7 cellular contexts compared by ENCODE assay signal in the genomic region with DNA sequence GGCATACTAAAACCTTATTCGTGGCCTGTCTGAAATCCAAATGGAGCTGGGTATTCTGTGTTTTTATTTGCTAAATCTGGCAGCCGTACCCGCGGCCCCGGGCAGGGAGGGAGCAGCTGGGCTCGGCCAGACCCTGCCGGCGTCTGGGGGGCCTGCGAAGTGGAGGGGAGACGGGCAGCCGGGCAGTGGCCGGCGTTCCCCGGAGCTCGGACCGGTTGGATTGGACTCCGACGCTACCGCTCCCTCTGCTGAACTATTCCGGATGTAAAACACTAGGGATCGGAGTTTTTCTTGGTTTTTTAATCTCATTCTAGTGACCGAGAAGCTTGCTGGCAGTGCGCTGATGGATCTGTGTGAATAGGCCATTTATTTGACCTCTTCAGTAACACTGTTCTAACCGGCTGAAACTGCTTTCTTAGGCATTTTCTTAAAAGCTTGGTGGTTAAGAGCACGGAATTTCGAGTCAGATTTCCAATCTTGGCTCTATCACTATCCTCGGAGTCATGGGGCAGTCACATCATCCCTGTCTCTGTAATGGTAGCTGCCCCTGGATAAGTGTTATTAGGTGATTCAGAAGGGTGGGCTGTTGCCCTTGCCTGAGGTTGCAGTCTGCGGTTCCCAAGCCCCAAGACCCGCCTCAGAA. TPM values are rescaled to one million over a fixed set of nuclear protein-coding genes. Genes with fewer than 3 reads are reported as not detected.
DNase-seq lines count a peak whose midpoint lies in the region; ATAC-seq, FAIRE-seq and TF ChIP-seq lines count a peak whose summit lies in the region.

No MANE protein-coding gene starts in this region.

- no peaks in the 10 kb centered on the region for H3K27me3 Mint-ChIP-seq in activated T-cell treated with anti-CD3 and anti-CD28 coated beads, Interleukin-2, amount 50 U/mL, for 72 hours (ENCODE audit: low read depth)
- H3K27me3 Mint-ChIP-seq in glutamatergic neuron (ENCODE audit: unreplicated experiment) = peaks cover 13% of the 10 kb centered on the region

- no peaks in the 10 kb centered on the region for H3K27me3 ChIP-seq in pancreas

- TF ChIP-seq CTCF in GM12875 (IDR thresholded peaks at IDR 0.05; ENCODE audit: borderline replicate concordance, insufficient read depth, low read depth, low read length) = no peak
- no peak for TF ChIP-seq CTCF in glutamatergic neuron (IDR thresholded peaks at IDR 0.05; ENCODE audit: partially characterized antibody, unreplicated experiment)
- TF ChIP-seq CTCF in pancreas (IDR thresholded peaks at IDR 0.05) = no peak

- peaks cover 0 to 8% (median 7%) of the 10 kb centered on the region in 3 donors for H3K36me3 ChIP-seq in pancreas

- intact Hi-C loops in pancreas (cut with DNase I) = no loop called here

- 1 to 2% methylated on average over 29 of the region's 29 CpGs for WGBS in pancreas, 2 donors

- peak overlapping the region; percentile 93 to 98 (median 95) for H3K27ac ChIP-seq in pancreas

- peak; percentile 3 for ATAC-seq in HG03520 (IDR thresholded peaks at IDR 0.05; ENCODE audit: unreplicated experiment)
- no peak for ATAC-seq in activated T-cell treated with anti-CD3 and anti-CD28 coated beads, Interleukin-2, amount 50 U/mL, for 72 hours (replicated peaks in 1 of 2)
- ATAC-seq in pancreas = peak; percentile 45 to 74 (median 56)
- ATAC-seq in HG02981 (IDR thresholded peaks at IDR 0.05; ENCODE audit: unreplicated experiment) = no peak

- H3K4me3 ChIP-seq in GM12875 (ENCODE audit: low read depth, low read length) (peak overlapping the region; percentile 88), pancreas (peak overlapping the region; percentile 80 to 99 (median 92))

- H3K27ac Mint-ChIP-seq in activated T-cell treated with anti-CD3 and anti-CD28 coated beads, Interleukin-2, amount 50 U/mL, for 72 hours = peak overlapping the region; percentile 91
- peak overlapping the region; percentile 91 for H3K27ac Mint-ChIP-seq in glutamatergic neuron (ENCODE audit: unreplicated experiment)

- H3K4me1 Mint-ChIP-seq in activated T-cell treated with anti-CD3 and anti-CD28 coated beads, Interleukin-2, amount 50 U/mL, for 72 hours (ENCODE audit: low read depth) = peaks cover 74% of the 10 kb centered on the region
- H3K4me1 Mint-ChIP-seq in glutamatergic neuron (ENCODE audit: low read depth, unreplicated experiment) = peaks cover 18% of the 10 kb centered on the region

- H3K36me3 Mint-ChIP-seq in activated T-cell treated with anti-CD3 and anti-CD28 coated beads, Interleukin-2, amount 50 U/mL, for 72 hours (ENCODE audit: insufficient read depth in 2 of 2) = peaks cover 12 to 24% of the 10 kb centered on the region in 2 donors
- no peaks in the 10 kb centered on the region for H3K36me3 Mint-ChIP-seq in glutamatergic neuron (ENCODE audit: unreplicated experiment)

- peak overlapping the region; percentile 88 to 96 for H3K4me3 Mint-ChIP-seq in activated T-cell treated with anti-CD3 and anti-CD28 coated beads, Interleukin-2, amount 50 U/mL, for 72 hours
- peak overlapping the region; percentile 91 for H3K4me3 Mint-ChIP-seq in glutamatergic neuron (ENCODE audit: unreplicated experiment)

- no peaks in the 10 kb centered on the region for H3K9me3 Mint-ChIP-seq in activated T-cell treated with anti-CD3 and anti-CD28 coated beads, Interleukin-2, amount 50 U/mL, for 72 hours
- H3K9me3 Mint-ChIP-seq in glutamatergic neuron (ENCODE audit: unreplicated experiment) = peaks cover 11% of the 10 kb centered on the region

- no peaks in the 10 kb centered on the region for H3K9me3 ChIP-seq in pancreas

- H3K4me1 ChIP-seq in pancreas = peaks cover 22 to 37% (median 27%) of the 10 kb centered on the region in 3 donors

- DNase-seq in activated T-cell treated with anti-CD3 and anti-CD28 coated beads, Interleukin-2, amount 50 U/mL, for 72 hours = peak in 1 of 2 donors; percentile 20
- DNase-seq in glutamatergic neuron = peak; percentile 43
- peak in 5 of 6 donors; percentile 17 to 75 (median 55) for DNase-seq in pancreas
- no peak for DNase-seq in COR-L47 (lab: John Stamatoyannopoulos, UW)

- FAIRE-seq in pancreas (lab: Jason Lieb, UNC) = no peak

RNA-seq across cellular contexts. Expression of a gene that starts 0.7 kb away (rescaled TPM):
- 10 to 100 TPM; 35.2 to 40.6 TPM for total RNA-seq in activated T-cell treated with anti-CD3 and anti-CD28 coated beads, Interleukin-2, amount 50 U/mL, for 72 hours
- total RNA-seq in glutamatergic neuron (ENCODE audit: unreplicated experiment) = 43.0 TPM
- 10 to 100 TPM; 11.9 to 23.3 (median 15.1) TPM for total RNA-seq in pancreas
- 10 to 100 TPM; 22.9 to 38.1 TPM for polyA plus RNA-seq in pancreas

RNA-seq across cellular contexts. Expression of a gene that starts 0.8 kb away (rescaled TPM):
- 10 to 100 TPM; 29.4 to 32.2 TPM for total RNA-seq in activated T-cell treated with anti-CD3 and anti-CD28 coated beads, Interleukin-2, amount 50 U/mL, for 72 hours
- total RNA-seq in glutamatergic neuron (ENCODE audit: unreplicated experiment) = 29.6 TPM
- 10 to 100 TPM in 4 of 6 donors, 1 to 10 TPM in 2; 9.3 to 16.8 (median 10.6) TPM for total RNA-seq in pancreas
- 10 to 100 TPM; 26.0 to 41.0 TPM for polyA plus RNA-seq in pancreas

Comparison
In these comparisons a context has a peak if more than half of its experiments do, and no peak if none do; other contexts are left out.
1. ATAC-seq: peak in HG03520 (single experiment) and pancreas (4 of 4); none in activated T-cell treated with anti-CD3 and anti-CD28 coated beads, Interleukin-2, amount 50 U/mL, for 72 hours (0 of 2) and HG02981 (single experiment).